8 cellular contexts compared by ENCODE assay signal in genomic region chr17:75830168-75831031, GRCh38. TPM values are rescaled to one million over a fixed set of nuclear protein-coding genes. Genes with fewer than 3 reads are reported as not detected.
DNase-seq lines count a peak whose midpoint lies in the region; ATAC-seq, FAIRE-seq and TF ChIP-seq lines count a peak whose summit lies in the region.

No MANE protein-coding gene starts in this region.

- TF ChIP-seq EP300 in GM12878 (IDR thresholded peaks at IDR 0.05; ENCODE audit: borderline replicate concordance in 1 of 2, control insufficient read depth in 1 of 2, low read depth in 2 of 2, low read length in 2 of 2) (no peak), ovary (IDR thresholded peaks at IDR 0.05) (no peak)

- BruUV-seq in GM12878 (replicated peaks; lab: Mats Ljungman, UMichigan): no TSS peak

- RAD21 ChIA-PET in GM12878 (lab: Charles Lee; ENCODE audit: unreplicated experiment): interaction anchor here (0.8 to 1.8 kb wide), 7 partner anchors 19 to 77 kb away, joined by 3 to 12 read pairs (median 6); partner anchors contain the start of gene GALK1

- FAIRE-seq in GM12878 (lab: Jason Lieb, UNC) (no peak), frontal cortex (lab: Jason Lieb, UNC) (no peak)

- H3K4me2 ChIP-seq in GM12878 (ENCODE audit: control insufficient read depth, insufficient read depth): no peak overlapping the region

- in situ Hi-C loops in GM12878 (cut with MboI): no loop called here

- WGBS in GM12878 (ENCODE audit: insufficient coverage, insufficient replicate concordance, low lambda C conversion rate, missing lambda C conversion rate): 80% methylated on average over 26 of the region's 26 CpGs
- WGBS in ovary, 3 donors: 72 to 78% (median 75%) methylated on average over 25 to 26 of the region's 26 CpGs

- H3K27me3 ChIP-seq in CD8-positive, alpha-beta memory T cell (ENCODE audit: insufficient read depth, low read length, poor library complexity, severe bottlenecking): no peaks in the 10 kb centered on the region
- H3K27me3 ChIP-seq in GM12878 (replicated peaks in 1 of 2; ENCODE audit: control insufficient read depth in 2 of 2, insufficient read depth in 2 of 2, low read length in 1 of 2) (no peaks in the 10 kb centered on the region), mucosa of rectum (ENCODE audit: control insufficient read depth in 2 of 2, insufficient read depth in 2 of 2, low read length in 2 of 2) (no peaks in the 10 kb centered on the region), ovary (no peaks in the 10 kb centered on the region)

- POLR2A ChIA-PET in CD8-positive, alpha-beta memory T cell (lab: Charles Lee): interaction anchor here (0.5 to 1.4 kb wide), 2 partner anchors 36 to 53 kb away, joined by 4 to 7 read pairs; no protein-coding TSS in a partner anchor
- POLR2A ChIA-PET in GM12878 (lab: Charles Lee): no interaction called here

- peak; percentile 29 to 60 (median 60) for TF ChIP-seq CTCF in GM12878 (IDR thresholded peaks at IDR 0.05 in 2 of 3, conservative IDR thresholded peaks at IDR 0.05 in 1 of 3; ENCODE audit: control insufficient read depth in 2 of 3, extremely low read depth in 1 of 3, insufficient read depth in 1 of 3, low read depth in 3 of 3, low read length in 3 of 3)
- TF ChIP-seq CTCF in ovary (IDR thresholded peaks at IDR 0.05): no peak

- H3K4me1 ChIP-seq in CD8-positive, alpha-beta memory T cell (ENCODE audit: insufficient read depth, low read length): peaks cover 43% of the 10 kb centered on the region
- H3K4me1 ChIP-seq in GM12878 (ENCODE audit: control insufficient read depth, insufficient read depth, low read length): no peaks in the 10 kb centered on the region
- H3K4me1 ChIP-seq in mucosa of rectum (ENCODE audit: control insufficient read depth in 2 of 2, insufficient read depth in 2 of 2, low read length in 2 of 2): peaks cover 14 to 20% of the 10 kb centered on the region in 2 donors
- peaks cover 3% of the 10 kb centered on the region for H3K4me1 ChIP-seq in ovary (ENCODE audit: insufficient read depth)

- H3K27ac Mint-ChIP-seq in CD8-positive, alpha-beta memory T cell: peak overlapping the region in 7 of 8 donors; percentile 42 to 91 (median 79)

- peaks cover 0 to 70% (median 4%) of the 10 kb centered on the region in 3 donors for H3K36me3 Mint-ChIP-seq in CD8-positive, alpha-beta memory T cell

- no peak for ATAC-seq in GM12878
- ATAC-seq in GM19324 (IDR thresholded peaks at IDR 0.05; ENCODE audit: low FRiP score, unreplicated experiment): no peak

- peaks cover 29% of the 10 kb centered on the region for H3K36me3 ChIP-seq in CD8-positive, alpha-beta memory T cell (ENCODE audit: insufficient read depth, low read length)
- H3K36me3 ChIP-seq in GM12878 (ENCODE audit: control insufficient read depth in 2 of 2, insufficient read depth in 2 of 2, low read length in 1 of 2) (peaks cover 3 to 7% of the 10 kb centered on the region in 2 experiments; a peak in 3 of 4 replicates), mucosa of rectum (ENCODE audit: control insufficient read depth in 2 of 2, insufficient read depth in 2 of 2, low read length in 2 of 2) (peaks cover 6 to 25% of the 10 kb centered on the region in 2 donors), ovary (no peaks in the 10 kb centered on the region)

- H2AFZ ChIP-seq in GM12878 (ENCODE audit: control insufficient read depth, low read depth, low read length): no peak overlapping the region

- no peaks in the 10 kb centered on the region for H3K9me3 Mint-ChIP-seq in CD8-positive, alpha-beta memory T cell

- H3K4me1 Mint-ChIP-seq in CD8-positive, alpha-beta memory T cell: peaks cover 35 to 47% (median 39%) of the 10 kb centered on the region in 3 donors

- no peak overlapping the region for H3K4me3 ChIP-seq in CD8-positive, alpha-beta memory T cell (ENCODE audit: low read length)
- no peak overlapping the region for H3K4me3 ChIP-seq in GM12878
- H3K4me3 ChIP-seq in mucosa of rectum (ENCODE audit: low read length in 2 of 2): peak overlapping the region; percentile 13 to 57
- H3K4me3 ChIP-seq in ovary: no peak overlapping the region

- H4K20me1 ChIP-seq in GM12878 (ENCODE audit: control insufficient read depth, insufficient read depth): no peaks in the 10 kb centered on the region

- H3K4me3 Mint-ChIP-seq in CD8-positive, alpha-beta memory T cell: no peak overlapping the region

- no peaks in the 10 kb centered on the region for H3K79me2 ChIP-seq in GM12878 (ENCODE audit: control insufficient read depth, insufficient read depth, low read length)

- H3K27ac ChIP-seq in CD8-positive, alpha-beta memory T cell (ENCODE audit: low read depth, low read length): peak overlapping the region; percentile 9
- H3K27ac ChIP-seq in GM12878 (ENCODE audit: control insufficient read depth, insufficient read depth): no peak overlapping the region
- H3K27ac ChIP-seq in mucosa of rectum (ENCODE audit: low read depth in 2 of 2, low read length in 2 of 2): peak overlapping the region; percentile 1 to 43
- H3K27ac ChIP-seq in ovary: no peak overlapping the region

- TF ChIP-seq POLR2A in GM12878 (IDR thresholded peaks at IDR 0.05; ENCODE audit: low read depth, low read length): no peak
- no peak for TF ChIP-seq POLR2A in ovary (IDR thresholded peaks at IDR 0.05)

- intact Hi-C loops in GM12878 (cut with micrococcal nuclease; ENCODE audit: unreplicated experiment): no loop called here
- intact Hi-C loops in ovary (cut with DNase I): no loop called here

- SMC1A ChIA-PET in GM12878 (lab: Charles Lee; ENCODE audit: uncharacterized antibody, unreplicated experiment): interaction anchor here (0.9 to 1.4 kb wide), 4 partner anchors 45 to 77 kb away, joined by 3 to 4 read pairs (median 4); no protein-coding TSS in a partner anchor

- CTCF ChIA-PET in CD8-positive, alpha-beta memory T cell (lab: Charles Lee): interaction anchor here (0.6 to 2.7 kb wide), 16 partner anchors 13 to 746 kb away, joined by 3 to 10 read pairs (median 4); partner anchors contain the start of genes GALK1, TRIM65 and UNC13D
- CTCF ChIA-PET in GM12878 (lab: Yijun Ruan, JAX): interaction anchor here (0.6 to 5.9 kb wide), 22 partner anchors 13 to 178 kb away, joined by 3 to 63 read pairs (median 4); partner anchors contain the start of genes GALK1, TRIM65, UNC13D and UNK

- H3K9me3 ChIP-seq in CD8-positive, alpha-beta memory T cell (ENCODE audit: low read length): no peaks in the 10 kb centered on the region
- H3K9me3 ChIP-seq in GM12878 (replicated peaks; ENCODE audit: control insufficient read depth, insufficient read depth, low read length) (no peaks in the 10 kb centered on the region), mucosa of rectum (ENCODE audit: control insufficient read depth in 2 of 2, low read length in 2 of 2) (no peaks in the 10 kb centered on the region), ovary (no peaks in the 10 kb centered on the region)

- H3K9ac ChIP-seq in GM12878 (ENCODE audit: control insufficient read depth, insufficient read depth, low read length): no peak overlapping the region
- H3K9ac ChIP-seq in mucosa of rectum (ENCODE audit: low read depth in 1 of 2, low read length in 2 of 2): peak overlapping the region; percentile 32 to 57

- no peak for DNase-seq in CD8-positive, alpha-beta memory T cell
- DNase-seq in NAMALWA (ENCODE audit: low spot score) (peak; percentile 52), GM12878 (ENCODE audit: low read depth, low spot score) (no peak), NCI-H524 treated with DMSO at 0.1 percent for 48 hours (lab: John Stamatoyannopoulos, UW) (no peak), frontal cortex (ENCODE audit: low spot score in 2 of 2) (no peak), ovary (no peak)

- H3K27me3 Mint-ChIP-seq in CD8-positive, alpha-beta memory T cell: no peaks in the 10 kb centered on the region

- TF ChIP-seq RAD21 in GM12878 (IDR thresholded peaks at IDR 0.05; ENCODE audit: insufficient read depth, low read depth, low read length): peak; percentile 43

RNA-seq across cellular contexts. Expression of gene UNC13D, which starts 13.8 kb away (rescaled TPM):
- total RNA-seq in CD8-positive, alpha-beta memory T cell: 100 to 1,000 TPM; 143 to 154 TPM
- polyA plus RNA-seq in CD8-positive, alpha-beta memory T cell: 90.3 TPM
- 128 and 142 TPM in 2 replicates for total RNA-seq in GM12878 (2013; cell fraction: nucleolus; rRNA removed)
- 37.9 and 45.2 TPM in 2 replicates for total RNA-seq in GM12878 (2014; rRNA removed)
- total RNA-seq in GM12878 (2014; rRNA removed; fragmentation: Illumina TruSeq; extraction: Trizol): 10.0 and 10.3 TPM in 2 replicates
- total RNA-seq in GM12878 (2021): 58.6 and 63.9 TPM in 2 replicates
- 46.6 TPM for polyA plus RNA-seq in GM12878 (2011; ENCODE audit: low read depth)
- 9.2 and 15.5 TPM in 2 replicates for polyA plus RNA-seq in GM12878 (2011; rRNA removed)
- 11.1 and 15.5 TPM in 2 replicates for polyA plus RNA-seq in GM12878 (2011; cell fraction: cytosol; rRNA removed)
- polyA plus RNA-seq in GM12878 (2011; cell fraction: nucleus; rRNA removed): 157 and 179 TPM in 2 replicates
- polyA plus RNA-seq in GM12878 (2012): 42.6 and 46.6 TPM in 2 replicates
- 4.0 and 14.4 TPM in 2 replicates for polyA plus RNA-seq in GM12878 (2014; fragmentation: Illumina TruSeq; extraction: Trizol)
- polyA plus RNA-seq in GM12878 (2014; fragmentation: Nextera tagmentation; extraction: Ambion mirVana): 1 to 10 TPM in 1 of 2 experiments, under 1 TPM in 1; 0.32 to 1.6 TPM
- 37.1 and 46.0 TPM in 2 replicates for polyA plus RNA-seq in GM12878 (2014; rRNA removed)
- polyA plus RNA-seq in GM12878 (2016; fragmentation: Nextera tagmentation; extraction: Ambion mirVana): 10 to 100 TPM; 34.9 to 37.4 TPM
- 12.5 and 23.1 TPM in 2 replicates for polyA minus RNA-seq in GM12878 (2011; rRNA and poly(A)+ RNA removed)
- 9.7 and 12.6 TPM in 2 replicates for polyA minus RNA-seq in GM12878 (2011; cell fraction: cytosol; rRNA and poly(A)+ RNA removed)
- 47.1 and 66.4 TPM in 2 replicates for polyA minus RNA-seq in GM12878 (2011; cell fraction: nucleus; rRNA and poly(A)+ RNA removed)
- total RNA-seq in frontal cortex: 0.41 TPM
- total RNA-seq in ovary: 10 to 100 TPM; 10.7 to 24.9 (median 14.1) TPM
- polyA plus RNA-seq in ovary: 10 to 100 TPM in 1 of 2 donors, 1 to 10 TPM in 1; 8.9 to 17.1 TPM

RNA-seq across cellular contexts. Expression of gene WBP2, which starts 24.7 kb away (rescaled TPM):
- 10 to 100 TPM; 47.5 to 53.2 TPM for total RNA-seq in CD8-positive, alpha-beta memory T cell
- 129 TPM for polyA plus RNA-seq in CD8-positive, alpha-beta memory T cell
- 24.5 and 27.7 TPM in 2 replicates for total RNA-seq in GM12878 (2013; cell fraction: nucleolus; rRNA removed)
- 26.0 and 28.4 TPM in 2 replicates for total RNA-seq in GM12878 (2014; rRNA removed)
- 11.8 and 12.1 TPM in 2 replicates for total RNA-seq in GM12878 (2014; rRNA removed; fragmentation: Illumina TruSeq; extraction: Trizol)
- total RNA-seq in GM12878 (2021): 53.9 and 56.4 TPM in 2 replicates
- 45.2 TPM for polyA plus RNA-seq in GM12878 (2011; ENCODE audit: low read depth)
- 12.7 and 18.6 TPM in 2 replicates for polyA plus RNA-seq in GM12878 (2011; rRNA removed)
- polyA plus RNA-seq in GM12878 (2011; cell fraction: cytosol; rRNA removed): 18.8 and 21.9 TPM in 2 replicates
- 60.2 and 65.4 TPM in 2 replicates for polyA plus RNA-seq in GM12878 (2011; cell fraction: nucleus; rRNA removed)
- 80.3 and 82.1 TPM in 2 replicates for polyA plus RNA-seq in GM12878 (2012)
- polyA plus RNA-seq in GM12878 (2014; fragmentation: Illumina TruSeq; extraction: Trizol): 40.8 and 53.4 TPM in 2 replicates
- polyA plus RNA-seq in GM12878 (2014; fragmentation: Nextera tagmentation; extraction: Ambion mirVana): 1 to 10 TPM; 1.5 to 3.0 TPM
- 26.6 and 30.9 TPM in 2 replicates for polyA plus RNA-seq in GM12878 (2014; rRNA removed)
- polyA plus RNA-seq in GM12878 (2016; fragmentation: Nextera tagmentation; extraction: Ambion mirVana): 10 to 100 TPM; 49.8 to 57.3 TPM
- 20.7 and 21.9 TPM in 2 replicates for polyA minus RNA-seq in GM12878 (2011; rRNA and poly(A)+ RNA removed)
- 11.9 and 13.1 TPM in 2 replicates for polyA minus RNA-seq in GM12878 (2011; cell fraction: cytosol; rRNA and poly(A)+ RNA removed)
- 21.2 and 23.5 TPM in 2 replicates for polyA minus RNA-seq in GM12878 (2011; cell fraction: nucleus; rRNA and poly(A)+ RNA removed)
- 22.0 TPM for total RNA-seq in frontal cortex
- total RNA-seq in ovary: 100 to 1,000 TPM in 3 of 7 donors, 10 to 100 TPM in 4; 48.5 to 131 (median 92.7) TPM
- polyA plus RNA-seq in ovary: 100 to 1,000 TPM; 118 to 184 TPM

RNA-seq across cellular contexts. Expression of gene UNK, which starts 45.8 kb away (rescaled TPM):
- 10 to 100 TPM; 24.4 to 29.3 TPM for total RNA-seq in CD8-positive, alpha-beta memory T cell
- 32.8 TPM for polyA plus RNA-seq in CD8-positive, alpha-beta memory T cell
- total RNA-seq in GM12878 (2013; cell fraction: nucleolus; rRNA removed): 197 and 212 TPM in 2 replicates
- total RNA-seq in GM12878 (2014; rRNA removed) (26.7 and 32.6 TPM in 2 replicates), GM12878 (2014; rRNA removed; fragmentation: Illumina TruSeq; extraction: Trizol) (23.8 and 25.9 TPM in 2 replicates), GM12878 (2021) (32.2 and 34.5 TPM in 2 replicates), frontal cortex (21.2 TPM), ovary (10 to 100 TPM; 27.5 to 58.1 (median 40.8) TPM)
- 6.2 TPM for polyA plus RNA-seq in GM12878 (2011; ENCODE audit: low read depth)
- polyA plus RNA-seq in GM12878 (2011; rRNA removed) (30.8 and 33.2 TPM in 2 replicates), GM12878 (2014; fragmentation: Illumina TruSeq; extraction: Trizol) (25.2 and 26.9 TPM in 2 replicates), GM12878 (2014; fragmentation: Nextera tagmentation; extraction: Ambion mirVana) (10 to 100 TPM in 1 of 2 experiments, 1 to 10 TPM in 1; 8.9 to 11.9 TPM), GM12878 (2014; rRNA removed) (29.7 and 31.1 TPM in 2 replicates), GM12878 (2016; fragmentation: Nextera tagmentation; extraction: Ambion mirVana) (10 to 100 TPM; 27.6 to 27.8 TPM), ovary (10 to 100 TPM; 12.7 to 34.9 TPM)
- polyA plus RNA-seq in GM12878 (2011; cell fraction: cytosol; rRNA removed): 17.2 and 20.1 TPM in 2 replicates
- 36.8 and 48.3 TPM in 2 replicates for polyA plus RNA-seq in GM12878 (2011; cell fraction: nucleus; rRNA removed)
- polyA plus RNA-seq in GM12878 (2012): 18.8 and 20.3 TPM in 2 replicates
- 48.5 and 52.4 TPM in 2 replicates for polyA minus RNA-seq in GM12878 (2011; rRNA and poly(A)+ RNA removed)
- 11.5 and 12.8 TPM in 2 replicates for polyA minus RNA-seq in GM12878 (2011; cell fraction: cytosol; rRNA and poly(A)+ RNA removed)
- polyA minus RNA-seq in GM12878 (2011; cell fraction: nucleus; rRNA and poly(A)+ RNA removed): 41.1 and 51.5 TPM in 2 replicates

RNA-seq across cellular contexts. Expression of gene TRIM47, which starts 48.0 kb away (rescaled TPM):
- 10 to 100 TPM; 12.6 to 14.1 TPM for total RNA-seq in CD8-positive, alpha-beta memory T cell
- 17.6 TPM for polyA plus RNA-seq in CD8-positive, alpha-beta memory T cell
- total RNA-seq in GM12878 (2013; cell fraction: nucleolus; rRNA removed): 4.6 and 7.4 TPM in 2 replicates
- total RNA-seq in GM12878 (2014; rRNA removed): 9.6 and 9.8 TPM in 2 replicates
- total RNA-seq in GM12878 (2014; rRNA removed; fragmentation: Illumina TruSeq; extraction: Trizol): 3.7 and 4.3 TPM in 2 replicates
- 8.6 and 9.8 TPM in 2 replicates for total RNA-seq in GM12878 (2021)
- 0.16 TPM for polyA plus RNA-seq in GM12878 (2011; ENCODE audit: low read depth)
- 0.12 and 0.35 TPM in 2 replicates for polyA plus RNA-seq in GM12878 (2011; rRNA removed)
- polyA plus RNA-seq in GM12878 (2011; cell fraction: cytosol; rRNA removed): 0.64 and 0.93 TPM in 2 replicates
- 0.48 and 1.5 TPM in 2 replicates for polyA plus RNA-seq in GM12878 (2011; cell fraction: nucleus; rRNA removed)
- 0.67 and 0.97 TPM in 2 replicates for polyA plus RNA-seq in GM12878 (2012)
- polyA plus RNA-seq in GM12878 (2014; fragmentation: Illumina TruSeq; extraction: Trizol): 0.84 and 4.6 TPM in 2 replicates
- 1 to 10 TPM in 1 of 2 experiments, under 1 TPM in 1; 0.79 to 1.8 TPM for polyA plus RNA-seq in GM12878 (2014; fragmentation: Nextera tagmentation; extraction: Ambion mirVana)
- 8.4 and 11.3 TPM in 2 replicates for polyA plus RNA-seq in GM12878 (2014; rRNA removed)
- polyA plus RNA-seq in GM12878 (2016; fragmentation: Nextera tagmentation; extraction: Ambion mirVana): 1 to 10 TPM; 6.1 to 9.7 TPM
- polyA minus RNA-seq in GM12878 (2011; rRNA and poly(A)+ RNA removed): not detected in 2 replicates
- polyA minus RNA-seq in GM12878 (2011; cell fraction: cytosol; rRNA and poly(A)+ RNA removed): 0.73 TPM in 1 of 2 replicates, not detected in the other
- 0.96 and 0.97 TPM in 2 replicates for polyA minus RNA-seq in GM12878 (2011; cell fraction: nucleus; rRNA and poly(A)+ RNA removed)
- 13.9 TPM for total RNA-seq in frontal cortex
- total RNA-seq in ovary: 10 to 100 TPM in 6 of 7 donors, 1 to 10 TPM in 1; 7.2 to 38.3 (median 18.6) TPM
- polyA plus RNA-seq in ovary: 10 to 100 TPM; 10.1 to 11.5 TPM

Comparison
In these comparisons a context has a peak if more than half of its experiments do, and no peak if none do; other contexts are left out.
1. H3K27ac ChIP-seq: peak in CD8-positive, alpha-beta memory T cell (single experiment) and mucosa of rectum (2 of 2); none in GM12878 (single experiment) and ovary (0 of 2).
2. H3K4me3 ChIP-seq: peak in mucosa of rectum (2 of 2); none in CD8-positive, alpha-beta memory T cell (single experiment), GM12878 (single experiment) and ovary (single experiment).
3. CTCF ChIP-seq: peak in GM12878 (3 of 3); none in ovary (0 of 3).